1 cellular context compared by ENCODE assay signal in genomic region chr6:153015094-153015645, GRCh38.
TF ChIP-seq lines count a peak whose summit lies in the region.

No MANE protein-coding gene starts in this region.

TF ChIP-seq in K562, 482 proteins besides CTCF, POLR2A, EP300 and RAD21:
- TF ChIP-seq MYNN (IDR thresholded peaks at IDR 0.05) (peak; percentile 93), MYNN (CRISPR knock-in tag; IDR thresholded peaks at IDR 0.05) (no peak; the same call in 1 of the 2 replicates), C11orf30 (IDR thresholded peaks at IDR 0.05; ENCODE audit: low read depth) (peak; percentile 34; the same call in 1 of the 2 replicates), ZNF316 (IDR thresholded peaks at IDR 0.05) (peak; percentile 29), SIX5 (IDR thresholded peaks at IDR 0.05; ENCODE audit: borderline replicate concordance in 1 of 2, insufficient read depth in 1 of 2, low read depth in 1 of 2, low read length in 2 of 2) (no peak)
